In the genomic region with DNA sequence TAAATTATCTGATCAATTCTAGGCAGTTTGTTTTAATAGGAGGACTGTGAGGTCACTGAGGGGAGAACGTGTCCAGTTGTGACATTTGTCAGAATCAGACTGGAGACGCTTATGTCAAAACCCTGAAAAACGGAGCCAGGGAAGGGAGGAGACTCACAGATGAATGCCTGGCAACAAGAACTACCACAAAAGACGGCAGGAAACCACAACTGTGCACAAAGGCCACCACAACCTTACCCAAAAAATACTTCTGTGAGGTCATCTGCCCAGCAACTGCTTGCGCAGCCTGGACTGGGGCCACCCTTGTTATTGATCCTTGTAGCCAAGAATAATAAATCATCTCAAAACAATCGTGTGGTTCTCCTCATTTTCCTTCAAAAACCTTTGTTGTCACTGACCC, we compare ENCODE assay signal across 7 cellular contexts.
DNase-seq lines count a peak whose midpoint lies in the region; ATAC-seq lines count a peak whose summit lies in the region.

No MANE protein-coding gene starts in this region.

- H3K36me3 Mint-ChIP-seq in activated naive CD4-positive, alpha-beta T cell treated with anti-CD3 and anti-CD28 coated beads, Interleukin-2, amount 10 ng/mL, durations not matched to agents 7 days and 5 days = no peaks in the 10 kb centered on the region
- peaks cover 0 to 7% of the 10 kb centered on the region in 2 donors for H3K36me3 Mint-ChIP-seq in stimulated activated naive B cell treated with anti-CD40 and anti-IgM and Interleukin-4, amounts not matched to agents 10 μg/mL and 1 μg/mL and 100 μg/mL, for 72 hours

- H3K27ac Mint-ChIP-seq in activated naive CD4-positive, alpha-beta T cell treated with anti-CD3 and anti-CD28 coated beads, Interleukin-2, amount 10 ng/mL, durations not matched to agents 7 days and 5 days = no peak overlapping the region
- H3K27ac Mint-ChIP-seq in stimulated activated naive B cell treated with anti-CD40 and anti-IgM and Interleukin-4, amounts not matched to agents 10 μg/mL and 1 μg/mL and 100 μg/mL, for 72 hours = peak overlapping the region; percentile 92

- H3K27me3 Mint-ChIP-seq in activated naive CD4-positive, alpha-beta T cell treated with anti-CD3 and anti-CD28 coated beads, Interleukin-2, amount 10 ng/mL, durations not matched to agents 7 days and 5 days = peaks cover 72% of the 10 kb centered on the region
- H3K27me3 Mint-ChIP-seq in stimulated activated naive B cell treated with anti-CD40 and anti-IgM and Interleukin-4, amounts not matched to agents 10 μg/mL and 1 μg/mL and 100 μg/mL, for 72 hours = no peaks in the 10 kb centered on the region

- peak; percentile 82 for ATAC-seq in GM21390 (IDR thresholded peaks at IDR 0.05; ENCODE audit: unreplicated experiment)
- peak; percentile 89 to 93 for ATAC-seq in stimulated activated naive B cell treated with anti-CD40 and anti-IgM and Interleukin-4, amounts not matched to agents 10 μg/mL and 1 μg/mL and 100 μg/mL, for 72 hours (replicated peaks)
- ATAC-seq in GM19035 (IDR thresholded peaks at IDR 0.05; ENCODE audit: unreplicated experiment) = no peak

- no peaks in the 10 kb centered on the region for H3K9me3 Mint-ChIP-seq in activated naive CD4-positive, alpha-beta T cell treated with anti-CD3 and anti-CD28 coated beads, Interleukin-2, amount 10 ng/mL, durations not matched to agents 7 days and 5 days
- peaks cover 0 to 5% of the 10 kb centered on the region in 2 donors for H3K9me3 Mint-ChIP-seq in stimulated activated naive B cell treated with anti-CD40 and anti-IgM and Interleukin-4, amounts not matched to agents 10 μg/mL and 1 μg/mL and 100 μg/mL, for 72 hours

- no peak overlapping the region for H3K4me3 Mint-ChIP-seq in activated naive CD4-positive, alpha-beta T cell treated with anti-CD3 and anti-CD28 coated beads, Interleukin-2, amount 10 ng/mL, durations not matched to agents 7 days and 5 days
- H3K4me3 Mint-ChIP-seq in stimulated activated naive B cell treated with anti-CD40 and anti-IgM and Interleukin-4, amounts not matched to agents 10 μg/mL and 1 μg/mL and 100 μg/mL, for 72 hours = peak overlapping the region; percentile 47 to 71

- H3K4me1 Mint-ChIP-seq in activated naive CD4-positive, alpha-beta T cell treated with anti-CD3 and anti-CD28 coated beads, Interleukin-2, amount 10 ng/mL, durations not matched to agents 7 days and 5 days = peaks cover 20% of the 10 kb centered on the region
- H3K4me1 Mint-ChIP-seq in stimulated activated naive B cell treated with anti-CD40 and anti-IgM and Interleukin-4, amounts not matched to agents 10 μg/mL and 1 μg/mL and 100 μg/mL, for 72 hours = peaks cover 48 to 68% of the 10 kb centered on the region in 2 donors

- CTCF ChIA-PET in activated naive CD4-positive, alpha-beta T cell treated with anti-CD3 and anti-CD28 coated beads, Interleukin-2, amount 10 ng/mL, durations not matched to agents 7 days and 5 days (lab: Charles Lee) = no interaction called here

- DNase-seq in Kasumi-1 (lab: John Stamatoyannopoulos, UW) (peak; percentile 3 to 4), SK-N-DZ (ENCODE audit: low spot score) (no peak), pons (ENCODE audit: low spot score) (no peak)
- peak; percentile 70 for DNase-seq in activated naive CD4-positive, alpha-beta T cell treated with anti-CD3 and anti-CD28 coated beads, Interleukin-2, amount 10 ng/mL, durations not matched to agents 7 days and 5 days
- DNase-seq in stimulated activated naive B cell treated with anti-CD40 and anti-IgM and Interleukin-4, amounts not matched to agents 10 μg/mL and 1 μg/mL and 100 μg/mL, for 72 hours = peak; percentile 75

Comparison
In these comparisons a context has a peak if more than half of its experiments do, and no peak if none do; other contexts are left out.
1. DNase-seq: peak in Kasumi-1 (2 of 2), activated naive CD4-positive, alpha-beta T cell treated with anti-CD3 and anti-CD28 coated beads, Interleukin-2, amount 10 ng/mL, durations not matched to agents 7 days and 5 days (single experiment) and stimulated activated naive B cell treated with anti-CD40 and anti-IgM and Interleukin-4, amounts not matched to agents 10 μg/mL and 1 μg/mL and 100 μg/mL, for 72 hours (single experiment); none in SK-N-DZ (single experiment) and pons (single experiment).